14 cellular contexts compared by ENCODE assay signal in genomic region chr6:114564302-114564933, GRCh38.
A peak's percentile ranks its signal among the peaks of the same experiment; 100 is the strongest.
DNase-seq lines count a peak whose midpoint lies in the region; ATAC-seq and TF ChIP-seq lines count a peak whose summit lies in the region.
"Had no signal": no experiment of that assay in that cellular context is flagged by ENCODE, and none has a peak within 500 bp of the region (broad histone marks: within the 10 kb centered on the region; RNA-seq: fewer than 3 reads in every experiment).

No MANE protein-coding gene starts in this region.

- intact Hi-C loops in HCT116 (cut with micrococcal nuclease) (no loop called here), ovary (cut with DNase I) (no loop called here), sciatic nerve (cut with DNase I) (no loop called here)

- no peak for TF ChIP-seq RAD21 in HCT116 (IDR thresholded peaks at IDR 0.05; ENCODE audit: low read depth)

- DNase-seq in ELF-1 (ENCODE audit: low read depth, low spot score) (peak; percentile 20), HCT116 (ENCODE audit: low read depth, low spot score) (no peak), SK-N-DZ (ENCODE audit: low spot score) (peak; percentile 79), nephron progenitor cell (no peak), ovary (no peak), sciatic nerve (ENCODE audit: low spot score) (no peak), NCI-H146 (lab: John Stamatoyannopoulos, UW) (no peak)
- DNase-seq: CD4-positive, CD25-positive, alpha-beta regulatory T cell; DMS79; H7; HFFc6 had no signal

- no peak overlapping the region for H3K27ac ChIP-seq in HCT116 (ENCODE audit: low read depth, low read length)
- no peak overlapping the region for H3K27ac ChIP-seq in ovary
- H3K27ac ChIP-seq: BLaER1, KMS-11 had no signal

- H3K27ac Mint-ChIP-seq in nephron progenitor cell: peak overlapping the region; percentile 24
- H3K27ac Mint-ChIP-seq: CD4-positive, CD25-positive, alpha-beta regulatory T cell; HFFc6 had no signal

- no peaks in the 10 kb centered on the region for H3K9me2 ChIP-seq in HCT116 (ENCODE audit: insufficient read depth)

- H3K4me3 ChIP-seq in HCT116 (replicated peaks in 1 of 2; ENCODE audit: low read depth in 1 of 2, low read length in 2 of 2): no peak overlapping the region
- H3K4me3 ChIP-seq in ovary: no peak overlapping the region
- H3K4me3 ChIP-seq: BLaER1 had no signal

- no peaks in the 10 kb centered on the region for H3K27me3 ChIP-seq in HCT116 (ENCODE audit: insufficient read depth, low read length)
- H3K27me3 ChIP-seq in ovary: no peaks in the 10 kb centered on the region
- H3K27me3 ChIP-seq: BLaER1 had no signal

- RAD21 ChIA-PET in HCT116 (lab: Charles Lee; ENCODE audit: low non-redundant PET in 1 of 2, low total read pairs in 2 of 2, uncharacterized antibody in 2 of 2, unreplicated experiment in 2 of 2): no interaction called here

- H3K36me3 ChIP-seq in HCT116 (ENCODE audit: control insufficient read depth in 1 of 2, insufficient read depth in 2 of 2, low read length in 2 of 2) (no peaks in the 10 kb centered on the region), ovary (no peaks in the 10 kb centered on the region)
- H3K36me3 ChIP-seq: BLaER1 had no signal

- H3K79me2 ChIP-seq in HCT116 (ENCODE audit: insufficient read depth, low read length): no peaks in the 10 kb centered on the region

- H3K9me3 ChIP-seq in HCT116 (ENCODE audit: control insufficient read depth in 1 of 2, insufficient read depth in 1 of 2, low read depth in 1 of 2, low read length in 2 of 2) (no peaks in the 10 kb centered on the region), ovary (no peaks in the 10 kb centered on the region)

- peaks cover 4% of the 10 kb centered on the region for H3K27me3 Mint-ChIP-seq in nephron progenitor cell (ENCODE audit: low read depth, poor library complexity)
- H3K27me3 Mint-ChIP-seq: CD4-positive, CD25-positive, alpha-beta regulatory T cell had no signal

- WGBS in ovary, 3 donors: 79 to 81% (median 79%) methylated on average over 9 of the region's 9 CpGs

- TF ChIP-seq POLR2A in HCT116 (IDR thresholded peaks at IDR 0.05; ENCODE audit: borderline replicate concordance, extremely low read depth, insufficient read depth, insufficient read length) (no peak), ovary (IDR thresholded peaks at IDR 0.05) (no peak)

- POLR2A ChIA-PET in HCT116 (lab: Charles Lee): no interaction called here

- ATAC-seq in HCT116: no peak
- no peak for ATAC-seq in sciatic nerve
- ATAC-seq: HepG2 had no signal

- H3K4me2 ChIP-seq in HCT116 (ENCODE audit: low read length): no peak overlapping the region
- H3K4me2 ChIP-seq: BLaER1, KMS-11 had no signal

- H3K9ac ChIP-seq in HCT116 (ENCODE audit: low read length): no peak overlapping the region
- H3K9ac ChIP-seq: BLaER1, KMS-11 had no signal

- CTCF ChIA-PET in HCT116 (lab: Charles Lee): no interaction called here

- H3K4me1 Mint-ChIP-seq in nephron progenitor cell: no peaks in the 10 kb centered on the region
- H3K4me1 Mint-ChIP-seq: CD4-positive, CD25-positive, alpha-beta regulatory T cell had no signal

- peaks cover 14% of the 10 kb centered on the region for H3K36me3 Mint-ChIP-seq in nephron progenitor cell (ENCODE audit: low read depth)
- H3K36me3 Mint-ChIP-seq: CD4-positive, CD25-positive, alpha-beta regulatory T cell had no signal

- H3K4me1 ChIP-seq in HCT116 (ENCODE audit: control insufficient read depth in 1 of 2, insufficient read depth in 2 of 2, low read length in 2 of 2): no peaks in the 10 kb centered on the region
- H3K4me1 ChIP-seq in ovary (ENCODE audit: insufficient read depth): no peaks in the 10 kb centered on the region
- H3K4me1 ChIP-seq: BLaER1 had no signal

- H4K20me1 ChIP-seq in HCT116 (ENCODE audit: insufficient read depth): no peaks in the 10 kb centered on the region
- H4K20me1 ChIP-seq: BLaER1 had no signal

- BruUV-seq in HCT116 (replicated peaks; lab: Mats Ljungman, UMichigan): no TSS peak

- peaks cover 24% of the 10 kb centered on the region for H3K9me3 Mint-ChIP-seq in nephron progenitor cell

- no peak for TF ChIP-seq EP300 in ovary (IDR thresholded peaks at IDR 0.05)

- no peak overlapping the region for H3K4me3 Mint-ChIP-seq in nephron progenitor cell
- H3K4me3 Mint-ChIP-seq: HFFc6 had no signal

- TF ChIP-seq CTCF in HCT116 (IDR thresholded peaks at IDR 0.05 in 2 of 3, conservative IDR thresholded peaks at IDR 0.05 in 1 of 3; ENCODE audit: borderline replicate concordance in 1 of 3, insufficient read depth in 1 of 3, low read depth in 2 of 3, low read length in 2 of 3): no peak
- TF ChIP-seq CTCF in nephron progenitor cell (IDR thresholded peaks at IDR 0.05): no peak
- TF ChIP-seq CTCF in ovary (IDR thresholded peaks at IDR 0.05): no peak

- no peak overlapping the region for H2AFZ ChIP-seq in HCT116 (ENCODE audit: low read depth, low read length, poor library complexity, severe bottlenecking)

TF ChIP-seq in HCT116, 20 proteins besides CTCF, POLR2A, EP300 and RAD21:
- TF ChIP-seq TCF7L2 (IDR thresholded peaks at IDR 0.05; ENCODE audit: borderline replicate concordance, extremely low read depth, insufficient read depth, insufficient read length): peak; percentile 76
- no peak for TF ChIP-seq EZH2 (IDR thresholded peaks at IDR 0.05)
- no peak for TF ChIP-seq REST (IDR thresholded peaks at IDR 0.05; ENCODE audit: low read depth)
- no peak for TF ChIP-seq JUND (IDR thresholded peaks at IDR 0.05)
- no peak for TF ChIP-seq EGR1 (IDR thresholded peaks at IDR 0.05; ENCODE audit: low read depth)
- no peak for TF ChIP-seq EZH2phosphoT487 (IDR thresholded peaks at IDR 0.05; ENCODE audit: borderline replicate concordance)
- TF ChIP-seq SIN3A (IDR thresholded peaks at IDR 0.05; ENCODE audit: low read depth): no peak
- TF ChIP-seq, protein P1, sequence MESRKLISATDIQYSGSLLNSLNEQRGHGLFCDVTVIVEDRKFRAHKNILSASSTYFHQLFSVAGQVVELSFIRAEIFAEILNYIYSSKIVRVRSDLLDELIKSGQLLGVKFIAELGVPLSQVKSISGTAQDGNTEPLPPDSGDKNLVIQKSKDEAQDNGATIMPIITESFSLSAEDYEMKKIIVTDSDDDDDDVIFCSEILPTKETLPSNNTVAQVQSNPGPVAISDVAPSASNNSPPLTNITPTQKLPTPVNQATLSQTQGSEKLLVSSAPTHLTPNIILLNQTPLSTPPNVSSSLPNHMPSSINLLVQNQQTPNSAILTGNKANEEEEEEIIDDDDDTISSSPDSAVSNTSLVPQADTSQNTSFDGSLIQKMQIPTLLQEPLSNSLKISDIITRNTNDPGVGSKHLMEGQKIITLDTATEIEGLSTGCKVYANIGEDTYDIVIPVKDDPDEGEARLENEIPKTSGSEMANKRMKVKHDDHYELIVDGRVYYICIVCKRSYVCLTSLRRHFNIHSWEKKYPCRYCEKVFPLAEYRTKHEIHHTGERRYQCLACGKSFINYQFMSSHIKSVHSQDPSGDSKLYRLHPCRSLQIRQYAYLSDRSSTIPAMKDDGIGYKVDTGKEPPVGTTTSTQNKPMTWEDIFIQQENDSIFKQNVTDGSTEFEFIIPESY (IDR thresholded peaks at IDR 0.05; ENCODE audit: extremely low read depth, insufficient replicate concordance, low read length): no peak
TF ChIP-seq in HCT116: peak in this region for 1.

Comparison
In these comparisons a context has a peak if more than half of its experiments do, and no peak if none do; other contexts are left out.
1. DNase-seq: peak in ELF-1 (single experiment) and SK-N-DZ (single experiment); none in HCT116 (single experiment), nephron progenitor cell (single experiment), ovary (0 of 5), sciatic nerve (single experiment) and NCI-H146 (single experiment).